In genomic region chr11:78417888-78418583, GRCh38 we compare ENCODE assay signal across 8 cellular contexts. TPM values are rescaled to one million over a fixed set of nuclear protein-coding genes. Genes with fewer than 3 reads are reported as not detected.
A peak's percentile ranks its signal among the peaks of the same experiment; 100 is the strongest.
DNase-seq lines count a peak whose midpoint lies in the region; ATAC-seq, FAIRE-seq and TF ChIP-seq lines count a peak whose summit lies in the region.

No MANE protein-coding gene starts in this region.

- POLR2A ChIA-PET in RWPE1 (lab: Yijun Ruan, JAX; ENCODE audit: low non-redundant PET) = interaction anchor here (0.5 to 0.6 kb wide), 2 partner anchors 129 to 230 kb away, joined by 3 read pairs; partner anchors contain the start of gene KCTD21

- no peak overlapping the region for H3K4ac ChIP-seq in neuronal stem cell (ENCODE audit: low read length)

- H3K4me3 ChIP-seq in neuronal stem cell (ENCODE audit: low read length in 2 of 2) (peak overlapping the region; percentile 85 to 87), subcutaneous abdominal adipose tissue (ENCODE audit: low read depth in 1 of 5, low read length in 5 of 5) (peak overlapping the region; percentile 69 to 93 (median 74))

- peak overlapping the region; percentile 93 for H3K4me2 ChIP-seq in neuronal stem cell (ENCODE audit: insufficient read depth, low read length, poor library complexity, severe bottlenecking)

- H2BK5ac ChIP-seq in neuronal stem cell (ENCODE audit: low read length) = no peak overlapping the region

- H3K23ac ChIP-seq in neuronal stem cell (ENCODE audit: low read depth, low read length, poor library complexity) = peak overlapping the region; percentile 95

- no peak overlapping the region for H3K27ac ChIP-seq in RWPE1
- H3K27ac ChIP-seq in neuronal stem cell (replicated peaks; ENCODE audit: low read length) = peak overlapping the region; percentile 43
- H3K27ac ChIP-seq in subcutaneous abdominal adipose tissue (ENCODE audit: low read depth, low read length) = peak overlapping the region; percentile 94

- no peak overlapping the region for H4K8ac ChIP-seq in neuronal stem cell (ENCODE audit: low read depth, low read length)

- peak overlapping the region; percentile 87 for H2AFZ ChIP-seq in neuronal stem cell (ENCODE audit: low read length)

- no CpG with 5 or more reads among the region's 68 CpGs for WGBS in neuronal stem cell (ENCODE audit: extremely low coverage in 2 of 2, insufficient read length in 2 of 2, insufficient replicate concordance in 1 of 2), 2 donors

- no peaks in the 10 kb centered on the region for H3K79me1 ChIP-seq in neuronal stem cell (ENCODE audit: low read depth, low read length)

- H3K18ac ChIP-seq in neuronal stem cell (ENCODE audit: low read length) = peak overlapping the region; percentile 68

- CTCF ChIA-PET in RWPE1 (lab: Yijun Ruan, JAX) = interaction anchor here (0.6 to 2.2 kb wide), 3 partner anchors 11 to 147 kb away, joined by 3 to 11 read pairs (median 4); no protein-coding TSS in a partner anchor

- no peak overlapping the region for H2BK120ac ChIP-seq in neuronal stem cell (ENCODE audit: low read depth, low read length)

- peak overlapping the region; percentile 83 for H3K9ac ChIP-seq in neuronal stem cell (ENCODE audit: low read depth, low read length, poor library complexity)
- peak overlapping the region; percentile 60 to 94 (median 83) for H3K9ac ChIP-seq in subcutaneous abdominal adipose tissue (ENCODE audit: low read length in 5 of 5)

- peaks cover 8 to 12% of the 10 kb centered on the region in 2 donors for H3K4me1 ChIP-seq in neuronal stem cell (ENCODE audit: control insufficient read depth in 2 of 2, insufficient read depth in 1 of 2, low read depth in 1 of 2, low read length in 2 of 2)
- H3K4me1 ChIP-seq in subcutaneous abdominal adipose tissue (ENCODE audit: control insufficient read depth in 5 of 5, insufficient read depth in 5 of 5, low read length in 5 of 5) = peaks cover 15 to 56% (median 45%) of the 10 kb centered on the region in 5 donors

- no peak overlapping the region for H2BK15ac ChIP-seq in neuronal stem cell (ENCODE audit: low read length)

- H3K36me3 ChIP-seq in neuronal stem cell (replicated peaks in 1 of 2; ENCODE audit: control insufficient read depth in 2 of 2, insufficient read depth in 2 of 2, low read length in 2 of 2) (no peaks in the 10 kb centered on the region), subcutaneous abdominal adipose tissue (ENCODE audit: control insufficient read depth in 5 of 5, insufficient read depth in 5 of 5, low read length in 5 of 5) (no peaks in the 10 kb centered on the region)

- in situ Hi-C loops in KBM-7 (cut with MboI; ENCODE audit: low pct_unique_long_range_greater_than_20kb, low sequenced_read_pairs) = no loop called here

- DNase-seq in DMS114 treated with DMSO at 0.1 percent for 48 hours (lab: John Stamatoyannopoulos, UW; ENCODE audit: unreplicated experiment) = peak; percentile 12
- peak; percentile 86 for DNase-seq in KBM-7
- peak; percentile 71 for DNase-seq in RWPE1 (ENCODE audit: low spot score)
- DNase-seq in activated gamma-delta T cell treated with Interleukin-2 at 50 U/mL for 16 hours = peak; percentile 70
- peak; percentile 80 to 88 for DNase-seq in frontal cortex (ENCODE audit: low spot score in 2 of 2)
- peak; percentile 87 for DNase-seq in neuronal stem cell (ENCODE audit: low spot score)

- FAIRE-seq in frontal cortex (lab: Jason Lieb, UNC) = no peak

- H3K14ac ChIP-seq in neuronal stem cell (ENCODE audit: low read length) = peak overlapping the region; percentile 59

- H3K27me3 ChIP-seq in neuronal stem cell (ENCODE audit: control insufficient read depth in 3 of 3, insufficient read depth in 3 of 3, low read depth in 1 of 3, low read length in 3 of 3) = no peaks in the 10 kb centered on the region
- H3K27me3 ChIP-seq in subcutaneous abdominal adipose tissue (ENCODE audit: control insufficient read depth in 5 of 5, insufficient read depth in 4 of 5, low read length in 5 of 5) = no peaks in the 10 kb centered on the region

- H2AK5ac ChIP-seq in neuronal stem cell (ENCODE audit: low read depth, low read length) = peak overlapping the region; percentile 25

- H3K9me3 ChIP-seq in neuronal stem cell (replicated peaks in 1 of 2; ENCODE audit: control insufficient read depth in 2 of 2, insufficient read depth in 1 of 2, low read depth in 1 of 2, low read length in 2 of 2) (no peaks in the 10 kb centered on the region), subcutaneous abdominal adipose tissue (ENCODE audit: control insufficient read depth in 5 of 5, low read length in 5 of 5) (no peaks in the 10 kb centered on the region)

- no peak overlapping the region for H2BK12ac ChIP-seq in neuronal stem cell (ENCODE audit: low read length)

- 0 out of 2 replicates have a peak, but pooled peaks have one; percentile 21 for TF ChIP-seq CTCF in RWPE1 (conservative IDR thresholded peaks at IDR 0.05; ENCODE audit: low read depth)

- peak; percentile 56 for ATAC-seq in GM21528 (IDR thresholded peaks at IDR 0.05; ENCODE audit: low FRiP score, unreplicated experiment)

- H4K91ac ChIP-seq in neuronal stem cell (ENCODE audit: low read depth, low read length, poor library complexity) = no peak overlapping the region

RNA-seq across cellular contexts. Expression of gene GAB2, which starts 0.4 kb away (rescaled TPM):
- total RNA-seq in frontal cortex = 20.8 TPM
- 16.6 TPM for polyA plus RNA-seq in neuronal stem cell (2013, experiment 1 of 2)
- 16.0 TPM for polyA plus RNA-seq in neuronal stem cell (2013, experiment 2 of 2)

Comparison
In these comparisons a context has a peak if more than half of its experiments do, and no peak if none do; other contexts are left out.
1. DNase-seq: peak in every context shown above with its lines; median percentile 87 in neuronal stem cell; 86 in KBM-7; 84 in frontal cortex; 71 in RWPE1; 70 in activated gamma-delta T cell treated with Interleukin-2 at 50 U/mL for 16 hours; 12 in DMS114 treated with DMSO at 0.1 percent for 48 hours.